ENCODE assay signal across 32 cellular contexts in the genomic region with DNA sequence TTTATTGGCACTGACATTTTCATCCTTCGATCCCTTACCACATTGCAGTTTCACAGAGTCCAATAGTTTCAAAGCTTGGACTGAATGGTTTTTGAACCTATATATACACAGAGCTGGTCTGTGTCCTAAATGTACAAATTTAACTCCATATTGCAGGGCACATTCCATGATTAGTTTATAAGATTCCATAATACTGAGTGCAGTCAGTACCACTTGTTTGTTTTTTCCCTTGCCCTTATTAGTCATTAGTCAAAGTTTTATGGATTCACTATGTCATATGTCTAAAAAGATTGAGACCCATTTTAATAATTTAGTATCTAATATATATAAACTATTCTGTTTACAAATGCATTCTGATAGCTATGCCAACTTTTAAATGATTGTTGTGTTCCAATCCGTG.
"Had no signal": no experiment of that assay in that cellular context is flagged by ENCODE, and none has a peak within 500 bp of the region (broad histone marks: within the 10 kb centered on the region; RNA-seq: fewer than 3 reads in every experiment).

No MANE protein-coding gene starts in this region.

- DNase-seq: activated effector memory CD4-positive, alpha-beta T cell treated with anti-CD3 and anti-CD28 coated beads, Interleukin-2, amount 50 U/mL, for 16 hours; activated effector memory CD4-positive, alpha-beta T cell treated with Interleukin-2 at 50 U/mL for 16 hours; activated gamma-delta T cell; activated gamma-delta T cell treated with Interleukin-2 at 50 U/mL for 16 hours; activated naive CD4-positive, alpha-beta T cell; activated naive CD4-positive, alpha-beta T cell treated with anti-CD3 and anti-CD28 coated beads for 36 hours; activated naive CD4-positive, alpha-beta T cell treated with anti-CD3 and anti-CD28 coated beads, Interleukin-2, amount 10 ng/mL, durations not matched to agents 7 days and 5 days; activated naive CD4-positive, alpha-beta T cell treated with anti-CD3 and anti-CD28 coated beads, Interleukin-2, amount 50 U/mL, for 16 hours; activated naive CD4-positive, alpha-beta T cell treated with Interleukin-2 at 50 U/mL for 16 hours; activated naive CD8-positive, alpha-beta T cell treated with anti-CD3 and anti-CD28 coated beads for 36 hours; activated naive CD8-positive, alpha-beta T cell treated with anti-CD3 and anti-CD28 coated beads, Interleukin-2, amount 10 ng/mL, durations not matched to agents 7 days and 5 days; activated naive CD8-positive, alpha-beta T cell treated with anti-CD3 and anti-CD28 coated beads, Interleukin-2, amount 50 U/mL, for 24 hours; activated T-cell treated with anti-CD3 and anti-CD28 coated beads, Interleukin-2, amount 50 U/mL, for 1 hour; activated T-cell treated with anti-CD3 and anti-CD28 coated beads, Interleukin-2, amount 50 U/mL, for 24 hours; activated T-cell treated with anti-CD3 and anti-CD28 coated beads, Interleukin-2, amount 50 U/mL, for 4 hours; activated T-cell treated with anti-CD3 and anti-CD28 coated beads, Interleukin-2, amount 50 U/mL, for 48 hours; activated T-cell treated with anti-CD3 and anti-CD28 coated beads, Interleukin-2, amount 50 U/mL, for 72 hours; adrenal gland; amniotic stem cell; amygdala; anterior cingulate cortex; aorta; body of pancreas; brain microvascular endothelial cell; caudate nucleus; central memory CD4-positive, alpha-beta T cell; cerebellar nuclear complex had no signal

- H3K9me3 ChIP-seq: adrenal gland, ascending aorta, body of pancreas, breast epithelium had no signal

- H3K4me3 ChIP-seq: adrenal gland, ascending aorta, body of pancreas, breast epithelium, cardiac muscle cell had no signal

- H3K27me3 ChIP-seq: adrenal gland, ascending aorta, body of pancreas, brain microvascular endothelial cell, breast epithelium, cardiac muscle cell had no signal

- H3K4me1 ChIP-seq: adrenal gland, body of pancreas, breast epithelium had no signal

- ATAC-seq: activated naive CD4-positive, alpha-beta T cell treated with anti-CD3 and anti-CD28 coated beads, Interleukin-2, amount 50 U/mL, for 72 hours; activated naive CD8-positive, alpha-beta T cell treated with anti-CD3 and anti-CD28 coated beads, Interleukin-2, amount 50 U/mL, for 24 hours; activated T-cell treated with anti-CD3 and anti-CD28 coated beads, Interleukin-2, amount 50 U/mL, for 4 hours; activated T-cell treated with anti-CD3 and anti-CD28 coated beads, Interleukin-2, amount 50 U/mL, for 72 hours; activated T-helper 17 cell treated with anti-CD3 and anti-CD28 coated beads, Interleukin-2, amount 50 U/mL, for 72 hours; body of pancreas had no signal

- H3K36me3 ChIP-seq: adrenal gland, ascending aorta, brain microvascular endothelial cell, breast epithelium, cardiac muscle cell had no signal

- H3K27ac ChIP-seq: adrenal gland, ascending aorta, body of pancreas, brain microvascular endothelial cell, breast epithelium, cardiac muscle cell had no signal
